Comparison of ENCODE assay signal across 1 cellular context in the genomic region with DNA sequence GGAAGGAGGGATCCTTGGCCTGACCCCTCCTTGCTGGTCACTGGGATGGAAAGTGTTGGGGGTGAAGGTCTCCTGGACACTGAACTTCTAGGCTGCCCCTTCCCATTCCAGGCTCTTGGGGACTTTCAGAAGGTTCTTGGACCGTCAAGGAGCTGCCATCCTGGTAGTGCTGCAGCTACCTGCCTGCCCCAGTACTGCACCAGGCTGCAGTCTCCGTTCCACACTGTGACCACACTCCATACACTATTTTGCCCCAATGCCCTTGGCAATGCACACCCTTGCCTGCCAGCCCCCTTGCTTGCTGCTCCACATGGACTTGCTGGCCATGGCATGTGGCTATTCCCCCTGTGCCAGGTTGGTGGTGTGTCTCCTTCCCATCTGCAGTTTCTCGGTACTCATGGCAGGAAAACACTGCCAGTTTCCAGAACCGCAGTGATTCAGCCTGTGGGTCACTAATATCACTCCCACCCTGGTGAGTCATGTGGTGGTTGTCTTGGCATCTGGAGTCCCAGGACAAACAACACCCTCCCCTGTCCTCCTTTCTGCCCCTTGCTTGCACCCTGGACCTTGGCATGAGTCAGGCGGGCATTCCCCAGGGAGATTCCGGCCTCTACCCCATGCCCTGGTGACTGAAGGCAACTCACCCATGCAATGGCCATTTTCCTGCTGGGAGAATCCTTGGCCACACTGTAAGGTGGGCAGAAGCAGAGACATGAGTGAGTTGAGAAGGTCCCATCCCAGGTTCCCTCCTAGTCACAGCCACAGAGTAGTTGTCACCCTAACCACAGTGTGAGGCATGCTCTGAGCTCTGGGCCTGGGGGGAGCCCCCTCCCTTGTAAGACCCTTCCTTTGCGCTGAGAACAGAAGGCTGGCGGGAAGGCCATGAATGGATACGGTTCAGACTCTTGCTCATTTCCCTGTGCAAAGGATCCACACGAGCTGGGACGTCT.
TF ChIP-seq lines count a peak whose summit lies in the region.

No MANE protein-coding gene starts in this region.

TF ChIP-seq in IMR-90, 13 proteins besides CTCF, POLR2A, EP300 and RAD21 (continued from another document):
- TF ChIP-seq, protein P1, sequence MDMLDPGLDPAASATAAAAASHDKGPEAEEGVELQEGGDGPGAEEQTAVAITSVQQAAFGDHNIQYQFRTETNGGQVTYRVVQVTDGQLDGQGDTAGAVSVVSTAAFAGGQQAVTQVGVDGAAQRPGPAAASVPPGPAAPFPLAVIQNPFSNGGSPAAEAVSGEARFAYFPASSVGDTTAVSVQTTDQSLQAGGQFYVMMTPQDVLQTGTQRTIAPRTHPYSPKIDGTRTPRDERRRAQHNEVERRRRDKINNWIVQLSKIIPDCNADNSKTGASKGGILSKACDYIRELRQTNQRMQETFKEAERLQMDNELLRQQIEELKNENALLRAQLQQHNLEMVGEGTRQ (IDR thresholded peaks at IDR 0.05; ENCODE audit: low read depth, low read length), result no peak
- TF ChIP-seq FOS (IDR thresholded peaks at IDR 0.05; ENCODE audit: low read depth, low read length) (no peak; the same call in 1 of the 2 replicates), MAFK (IDR thresholded peaks at IDR 0.05; ENCODE audit: low read depth, low read length) (no peak), SMC3 (IDR thresholded peaks at IDR 0.05; ENCODE audit: low read depth, low read length) (no peak), CHD1 (IDR thresholded peaks at IDR 0.05; ENCODE audit: low read depth, low read length) (no peak), MXI1 (IDR thresholded peaks at IDR 0.05; ENCODE audit: borderline replicate concordance, low read depth, low read length) (no peak), RCOR1 (IDR thresholded peaks at IDR 0.05; ENCODE audit: insufficient replicate concordance, low read length) (no peak)
TF ChIP-seq in IMR-90: peak in this region for 0.
